In genomic region chr2:54767921-54768320, GRCh38 we compare ENCODE assay signal across 9 cellular contexts. TPM values are rescaled to one million over a fixed set of nuclear protein-coding genes. Genes with fewer than 3 reads are reported as not detected.
DNase-seq lines count a peak whose midpoint lies in the region; ATAC-seq and TF ChIP-seq lines count a peak whose summit lies in the region.
"Had no signal": no experiment of that assay in that cellular context is flagged by ENCODE, and none has a peak within 500 bp of the region (broad histone marks: within the 10 kb centered on the region; RNA-seq: fewer than 3 reads in every experiment).

No MANE protein-coding gene starts in this region.

- H3K27ac ChIP-seq in OCI-LY1 (ENCODE audit: low read depth, low read length, poor library complexity, severe bottlenecking), result peak overlapping the region; percentile 64

- POLR2A ChIA-PET in Caco-2 (lab: Charles Lee), result no interaction called here

- CTCF ChIA-PET in Caco-2 (lab: Charles Lee), result no interaction called here

- ATAC-seq in GM18499 (IDR thresholded peaks at IDR 0.05; ENCODE audit: insufficient read depth, unreplicated experiment), result peak; percentile 80
- ATAC-seq in GM19452 (IDR thresholded peaks at IDR 0.05; ENCODE audit: unreplicated experiment), result no peak
- no peak for ATAC-seq in HG03342 (IDR thresholded peaks at IDR 0.05; ENCODE audit: unreplicated experiment)

- H3K4me1 ChIP-seq in OCI-LY1 (ENCODE audit: insufficient read depth, low read length, severe bottlenecking), result peaks cover 31% of the 10 kb centered on the region
- H3K4me1 ChIP-seq in Caco-2, result no peaks in the 10 kb centered on the region

- H3F3A ChIP-seq in OCI-LY1 (ENCODE audit: insufficient read depth, low read length), result no peaks in the 10 kb centered on the region

- peak overlapping the region; percentile 29 for H3K4me2 ChIP-seq in OCI-LY1 (ENCODE audit: low read length)

- H3K27ac Mint-ChIP-seq in Caco-2 (ENCODE audit: unreplicated experiment), result no peak overlapping the region
- H3K27ac Mint-ChIP-seq: CD4-positive, alpha-beta memory T cell had no signal

- H3K4me3 Mint-ChIP-seq in Caco-2 (ENCODE audit: unreplicated experiment), result no peak overlapping the region
- H3K4me3 Mint-ChIP-seq: CD4-positive, alpha-beta memory T cell had no signal

- intact Hi-C loops in Caco-2 (cut with micrococcal nuclease; ENCODE audit: unreplicated experiment), result no loop called here

- no peaks in the 10 kb centered on the region for H3K36me3 Mint-ChIP-seq in Caco-2 (ENCODE audit: insufficient read depth, unreplicated experiment)
- H3K36me3 Mint-ChIP-seq: CD4-positive, alpha-beta memory T cell had no signal

- DNase-seq in A172 (ENCODE audit: low spot score) (peak; percentile 58), epithelial cell of proximal tubule (ENCODE audit: low read depth) (peak; percentile 61), Caco-2 (no peak)
- DNase-seq in NK-92 treated with Interleukin-12 subunit alpha and Interleukin-12 subunit beta, amount 100 ng/mL, for 24 hours (lab: John Stamatoyannopoulos, UW), result no peak
- DNase-seq: CD4-positive, alpha-beta memory T cell had no signal

- H3K27me3 Mint-ChIP-seq in Caco-2 (ENCODE audit: insufficient read depth, unreplicated experiment), result peaks cover 1% of the 10 kb centered on the region

- H4K20me1 ChIP-seq in OCI-LY1 (ENCODE audit: insufficient read depth, low read length), result no peaks in the 10 kb centered on the region

- H3K27me3 ChIP-seq in OCI-LY1 (ENCODE audit: insufficient read depth, low read length), result no peaks in the 10 kb centered on the region
- no peaks in the 10 kb centered on the region; the same call in 1 of the 2 replicates for H3K27me3 ChIP-seq in Caco-2 (replicated peaks; ENCODE audit: control insufficient read depth, insufficient read depth, low read length)

- H3K9ac ChIP-seq in OCI-LY1 (ENCODE audit: low read length), result no peak overlapping the region

- no peaks in the 10 kb centered on the region for H3K4me1 Mint-ChIP-seq in Caco-2 (ENCODE audit: low read depth, unreplicated experiment)
- H3K4me1 Mint-ChIP-seq: CD4-positive, alpha-beta memory T cell had no signal

- H3K36me3 ChIP-seq in OCI-LY1 (ENCODE audit: insufficient read depth, low read length) (peaks cover 6% of the 10 kb centered on the region; the same call in 1 of the 2 replicates), Caco-2 (ENCODE audit: control insufficient read depth, insufficient read depth, low read length) (no peaks in the 10 kb centered on the region; the same call in 1 of the 2 replicates)

- peaks cover 3% of the 10 kb centered on the region; the same call in 1 of the 2 replicates for H3K79me2 ChIP-seq in OCI-LY1 (ENCODE audit: insufficient read depth, low read length)

- H3K9me3 ChIP-seq in OCI-LY1 (ENCODE audit: low read length), result no peaks in the 10 kb centered on the region
- no peaks in the 10 kb centered on the region for H3K9me3 ChIP-seq in Caco-2

- no peaks in the 10 kb centered on the region for H3K9me3 Mint-ChIP-seq in Caco-2 (ENCODE audit: unreplicated experiment)
- H3K9me3 Mint-ChIP-seq: CD4-positive, alpha-beta memory T cell had no signal

- BruUV-seq in Caco-2 (replicated peaks; lab: Mats Ljungman, UMichigan), result no TSS peak

- H3K9me2 ChIP-seq in OCI-LY1 (ENCODE audit: low read depth, low read length), result no peaks in the 10 kb centered on the region

- TF ChIP-seq CTCF in OCI-LY1 (IDR thresholded peaks at IDR 0.05; ENCODE audit: low read length) (no peak), epithelial cell of proximal tubule (conservative IDR thresholded peaks at IDR 0.05; ENCODE audit: low read depth, low read length) (no peak), Caco-2 (IDR thresholded peaks at IDR 0.05; ENCODE audit: insufficient read depth in 1 of 2, low read depth in 1 of 2, low read length in 1 of 2, severe bottlenecking in 1 of 2, unreplicated experiment in 1 of 2) (no peak)

- no peak overlapping the region for H3K4me3 ChIP-seq in OCI-LY1 (ENCODE audit: low read depth, low read length, poor library complexity, severe bottlenecking)
- H3K4me3 ChIP-seq in epithelial cell of proximal tubule (ENCODE audit: low read depth, low read length), result no peak overlapping the region
- no peak overlapping the region for H3K4me3 ChIP-seq in Caco-2 (ENCODE audit: low read depth, low read length)

- no peak overlapping the region for H2AFZ ChIP-seq in OCI-LY1 (ENCODE audit: low read length)

RNA-seq across cellular contexts. Expression of gene EML6, which starts 44.5 kb away (rescaled TPM):
- total RNA-seq in A172 (2014; rRNA removed; shearing (Covaris generic)), result 0.67 and 5.1 TPM in 2 replicates
- 0.22 and 3.7 TPM in 2 replicates for total RNA-seq in epithelial cell of proximal tubule
- 5.2 and 9.7 TPM in 2 replicates for total RNA-seq in Caco-2 (2022)

Comparison
In these comparisons a context has a peak if more than half of its experiments do, and no peak if none do; other contexts are left out.
1. DNase-seq: peak in A172 (single experiment) and epithelial cell of proximal tubule (single experiment); none in Caco-2 (0 of 2) and NK-92 treated with Interleukin-12 subunit alpha and Interleukin-12 subunit beta, amount 100 ng/mL, for 24 hours (single experiment).